In genomic region chr3:100443690-100444089, GRCh38 we compare ENCODE assay signal across 17 cellular contexts.
"Had no signal": no experiment of that assay in that cellular context is flagged by ENCODE, and none has a peak within 500 bp of the region (broad histone marks: within the 10 kb centered on the region; RNA-seq: fewer than 3 reads in every experiment).

No MANE protein-coding gene starts in this region.

- H3K27me3 ChIP-seq: colonic mucosa, esophagus muscularis mucosa, foreskin keratinocyte, gastroesophageal sphincter, heart left ventricle, hepatocyte, left lung had no signal

- DNase-seq: colonic mucosa; cortex of kidney; effector CD8-positive, alpha-beta T cell; effector memory CD8-positive, alpha-beta T cell; foreskin keratinocyte; heart left ventricle; hypothalamus; immature natural killer cell; left cardiac atrium; left lung; left ventricle myocardium superior; lower lobe of right lung; midbrain had no signal

- H3K27me3 Mint-ChIP-seq: dendritic cell treated with granulocyte-macrophage colony-stimulating factor and Interleukin-4, amounts not matched to agents 40 ng/mL and 50 ng/mL, for 4 days; effector memory CD8-positive, alpha-beta T cell had no signal

- H3K4me3 ChIP-seq: colonic mucosa, esophagus muscularis mucosa, gastroesophageal sphincter, heart left ventricle, hepatocyte, left lung, lower lobe of right lung had no signal

- H3K27ac Mint-ChIP-seq: dendritic cell treated with granulocyte-macrophage colony-stimulating factor and Interleukin-4, amounts not matched to agents 40 ng/mL and 50 ng/mL, for 4 days; effector memory CD8-positive, alpha-beta T cell; immature natural killer cell had no signal

- H3K79me2 ChIP-seq: hepatocyte had no signal

- H3K9me3 Mint-ChIP-seq: effector memory CD8-positive, alpha-beta T cell had no signal

- ATAC-seq: effector memory CD8-positive, alpha-beta T cell; foreskin keratinocyte; gastroesophageal sphincter; heart left ventricle; left cardiac atrium; left lung; left ventricle myocardium superior; lower lobe of right lung had no signal

- H3K4me2 ChIP-seq: hepatocyte had no signal

- H3K4me1 Mint-ChIP-seq: immature natural killer cell had no signal

- H3K36me3 ChIP-seq: colonic mucosa, esophagus muscularis mucosa, gastroesophageal sphincter, heart left ventricle, left lung, lower lobe of right lung had no signal

- H3K4me1 ChIP-seq: colonic mucosa, esophagus muscularis mucosa, foreskin keratinocyte, gastroesophageal sphincter, left lung, lower lobe of right lung had no signal

- H2AFZ ChIP-seq: hepatocyte had no signal

- H3K4me3 Mint-ChIP-seq: dendritic cell treated with granulocyte-macrophage colony-stimulating factor and Interleukin-4, amounts not matched to agents 40 ng/mL and 50 ng/mL, for 4 days; effector memory CD8-positive, alpha-beta T cell; immature natural killer cell had no signal

- H3K36me3 Mint-ChIP-seq: immature natural killer cell had no signal

- H3K27ac ChIP-seq: colonic mucosa, esophagus muscularis mucosa, foreskin keratinocyte, gastroesophageal sphincter, heart left ventricle, hepatocyte, left lung, lower lobe of right lung had no signal

- H3K9me3 ChIP-seq: colonic mucosa, lower lobe of right lung had no signal
